Comparison of ENCODE assay signal across 1 cellular context in the genomic region with DNA sequence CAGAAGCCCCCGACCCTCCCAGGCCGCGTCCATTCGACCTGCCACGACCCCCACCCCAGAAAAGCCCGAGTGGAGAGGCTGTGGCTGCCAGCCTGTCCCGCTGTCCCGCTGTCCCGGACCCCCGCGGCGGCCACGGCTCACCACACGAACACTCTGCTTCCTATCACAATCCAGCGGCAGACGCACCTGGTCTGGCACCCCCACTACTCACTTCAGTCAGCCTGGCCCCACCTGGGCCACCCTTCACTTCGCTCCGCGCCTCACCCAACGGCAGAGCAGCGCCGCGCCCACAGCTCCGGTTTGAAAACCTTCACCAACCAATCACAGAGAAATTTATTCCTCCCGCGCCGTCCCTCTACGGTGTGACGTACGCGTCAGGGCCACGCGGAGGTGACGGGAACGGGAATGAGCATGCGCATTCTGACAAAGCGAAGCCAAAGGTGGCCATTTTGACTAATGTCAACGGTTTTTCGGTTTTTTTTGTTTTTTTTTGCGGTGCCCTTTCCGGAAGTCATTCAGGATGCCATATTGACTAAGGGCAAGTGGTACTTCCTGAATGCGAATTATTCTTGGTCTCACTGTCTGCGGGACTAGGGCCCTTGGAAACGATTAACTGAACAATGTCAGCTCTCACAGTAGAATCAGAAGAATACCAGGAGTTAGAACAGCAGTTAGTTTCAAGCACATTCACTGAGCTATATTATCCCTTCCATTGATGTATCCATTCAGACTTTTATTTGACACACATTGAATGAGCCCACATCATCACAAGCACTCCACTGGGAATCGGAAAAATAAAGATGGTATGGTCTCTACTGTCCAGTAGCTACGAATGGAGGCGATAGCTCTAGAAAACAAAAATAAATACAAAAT.
TF ChIP-seq lines count a peak whose summit lies in the region.

A gene with protein sequence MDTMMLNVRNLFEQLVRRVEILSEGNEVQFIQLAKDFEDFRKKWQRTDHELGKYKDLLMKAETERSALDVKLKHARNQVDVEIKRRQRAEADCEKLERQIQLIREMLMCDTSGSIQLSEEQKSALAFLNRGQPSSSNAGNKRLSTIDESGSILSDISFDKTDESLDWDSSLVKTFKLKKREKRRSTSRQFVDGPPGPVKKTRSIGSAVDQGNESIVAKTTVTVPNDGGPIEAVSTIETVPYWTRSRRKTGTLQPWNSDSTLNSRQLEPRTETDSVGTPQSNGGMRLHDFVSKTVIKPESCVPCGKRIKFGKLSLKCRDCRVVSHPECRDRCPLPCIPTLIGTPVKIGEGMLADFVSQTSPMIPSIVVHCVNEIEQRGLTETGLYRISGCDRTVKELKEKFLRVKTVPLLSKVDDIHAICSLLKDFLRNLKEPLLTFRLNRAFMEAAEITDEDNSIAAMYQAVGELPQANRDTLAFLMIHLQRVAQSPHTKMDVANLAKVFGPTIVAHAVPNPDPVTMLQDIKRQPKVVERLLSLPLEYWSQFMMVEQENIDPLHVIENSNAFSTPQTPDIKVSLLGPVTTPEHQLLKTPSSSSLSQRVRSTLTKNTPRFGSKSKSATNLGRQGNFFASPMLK (minus strand): TSS at position 308 of the 873 bp plus-strand sequence. CDS start 8,779 bp downstream, outside the sequence.

TF ChIP-seq in H1, 55 proteins besides CTCF, POLR2A, EP300 and RAD21 (continued from another document):
- TF ChIP-seq GTF2F1 (IDR thresholded peaks at IDR 0.05; ENCODE audit: borderline replicate concordance, low read depth, low read length) = no peak
- TF ChIP-seq SP1 (IDR thresholded peaks at IDR 0.05; ENCODE audit: low read depth, low read length) = peak; percentile 29; the same call in 1 of the 2 replicates
- TF ChIP-seq, protein P1, sequence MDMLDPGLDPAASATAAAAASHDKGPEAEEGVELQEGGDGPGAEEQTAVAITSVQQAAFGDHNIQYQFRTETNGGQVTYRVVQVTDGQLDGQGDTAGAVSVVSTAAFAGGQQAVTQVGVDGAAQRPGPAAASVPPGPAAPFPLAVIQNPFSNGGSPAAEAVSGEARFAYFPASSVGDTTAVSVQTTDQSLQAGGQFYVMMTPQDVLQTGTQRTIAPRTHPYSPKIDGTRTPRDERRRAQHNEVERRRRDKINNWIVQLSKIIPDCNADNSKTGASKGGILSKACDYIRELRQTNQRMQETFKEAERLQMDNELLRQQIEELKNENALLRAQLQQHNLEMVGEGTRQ (IDR thresholded peaks at IDR 0.05; ENCODE audit: low read length) = 0 out of 2 replicates have a peak, but pooled peaks have one; percentile 25
- TF ChIP-seq YY1 (IDR thresholded peaks at IDR 0.05; ENCODE audit: low read depth, low read length) = peak; percentile 100
- TF ChIP-seq ASH2L (IDR thresholded peaks at IDR 0.05; ENCODE audit: low read length) = peak; percentile 63
- peak; percentile 48 for TF ChIP-seq PHF8 (conservative IDR thresholded peaks at IDR 0.05; ENCODE audit: low read depth, low read length)
- TF ChIP-seq KDM4A (IDR thresholded peaks at IDR 0.05; ENCODE audit: low read depth, low read length, severe bottlenecking) = peak; percentile 63
- no peak for TF ChIP-seq BCL11A (IDR thresholded peaks at IDR 0.05; ENCODE audit: low read depth in 2 of 2, low read length in 2 of 2)
- TF ChIP-seq RNF2 (IDR thresholded peaks at IDR 0.05; ENCODE audit: borderline replicate concordance, low read depth, low read length, missing control alignments, poor library complexity, severe bottlenecking) = no peak
- 0 out of 2 replicates have a peak, but pooled peaks have one; percentile 21 for TF ChIP-seq JUND (IDR thresholded peaks at IDR 0.05; ENCODE audit: low read length)
- TF ChIP-seq, protein P2, sequence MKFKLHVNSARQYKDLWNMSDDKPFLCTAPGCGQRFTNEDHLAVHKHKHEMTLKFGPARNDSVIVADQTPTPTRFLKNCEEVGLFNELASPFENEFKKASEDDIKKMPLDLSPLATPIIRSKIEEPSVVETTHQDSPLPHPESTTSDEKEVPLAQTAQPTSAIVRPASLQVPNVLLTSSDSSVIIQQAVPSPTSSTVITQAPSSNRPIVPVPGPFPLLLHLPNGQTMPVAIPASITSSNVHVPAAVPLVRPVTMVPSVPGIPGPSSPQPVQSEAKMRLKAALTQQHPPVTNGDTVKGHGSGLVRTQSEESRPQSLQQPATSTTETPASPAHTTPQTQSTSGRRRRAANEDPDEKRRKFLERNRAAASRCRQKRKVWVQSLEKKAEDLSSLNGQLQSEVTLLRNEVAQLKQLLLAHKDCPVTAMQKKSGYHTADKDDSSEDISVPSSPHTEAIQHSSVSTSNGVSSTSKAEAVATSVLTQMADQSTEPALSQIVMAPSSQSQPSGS (IDR thresholded peaks at IDR 0.05; ENCODE audit: low read length) = peak; percentile 67; the same call in 1 of the 2 replicates
- peak; percentile 39; the same call in 1 of the 2 replicates for TF ChIP-seq POLR2AphosphoS5 (IDR thresholded peaks at IDR 0.05; ENCODE audit: low read depth, low read length)
- TF ChIP-seq, protein P3, sequence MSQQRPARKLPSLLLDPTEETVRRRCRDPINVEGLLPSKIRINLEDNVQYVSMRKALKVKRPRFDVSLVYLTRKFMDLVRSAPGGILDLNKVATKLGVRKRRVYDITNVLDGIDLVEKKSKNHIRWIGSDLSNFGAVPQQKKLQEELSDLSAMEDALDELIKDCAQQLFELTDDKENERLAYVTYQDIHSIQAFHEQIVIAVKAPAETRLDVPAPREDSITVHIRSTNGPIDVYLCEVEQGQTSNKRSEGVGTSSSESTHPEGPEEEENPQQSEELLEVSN (IDR thresholded peaks at IDR 0.05) = peak; percentile 78
- TF ChIP-seq FOSL1 (IDR thresholded peaks at IDR 0.05; ENCODE audit: insufficient read depth, low read depth, low read length) = no peak
- TF ChIP-seq CREB1 (IDR thresholded peaks at IDR 0.05) = peak; percentile 95
- TF ChIP-seq SAP30 (IDR thresholded peaks at IDR 0.05; ENCODE audit: insufficient read depth, insufficient replicate concordance, low read length) = peak; percentile 89
- TF ChIP-seq, protein P4, sequence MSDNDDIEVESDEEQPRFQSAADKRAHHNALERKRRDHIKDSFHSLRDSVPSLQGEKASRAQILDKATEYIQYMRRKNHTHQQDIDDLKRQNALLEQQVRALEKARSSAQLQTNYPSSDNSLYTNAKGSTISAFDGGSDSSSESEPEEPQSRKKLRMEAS (IDR thresholded peaks at IDR 0.05) = peak; percentile 90
- TF ChIP-seq BRCA1 (IDR thresholded peaks at IDR 0.05; ENCODE audit: low read depth, low read length) = peak; percentile 63; the same call in 1 of the 2 replicates
- TF ChIP-seq SP4 (IDR thresholded peaks at IDR 0.05; ENCODE audit: low read length) = 0 out of 2 replicates have a peak, but pooled peaks have one; percentile 52
- TF ChIP-seq, protein P5, sequence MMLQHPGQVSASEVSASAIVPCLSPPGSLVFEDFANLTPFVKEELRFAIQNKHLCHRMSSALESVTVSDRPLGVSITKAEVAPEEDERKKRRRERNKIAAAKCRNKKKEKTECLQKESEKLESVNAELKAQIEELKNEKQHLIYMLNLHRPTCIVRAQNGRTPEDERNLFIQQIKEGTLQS (IDR thresholded peaks at IDR 0.05; ENCODE audit: insufficient read depth, low read depth, low read length) = no peak
- peak; percentile 88 for TF ChIP-seq CHD2 (IDR thresholded peaks at IDR 0.05; ENCODE audit: low read length)
- TF ChIP-seq, protein P6, sequence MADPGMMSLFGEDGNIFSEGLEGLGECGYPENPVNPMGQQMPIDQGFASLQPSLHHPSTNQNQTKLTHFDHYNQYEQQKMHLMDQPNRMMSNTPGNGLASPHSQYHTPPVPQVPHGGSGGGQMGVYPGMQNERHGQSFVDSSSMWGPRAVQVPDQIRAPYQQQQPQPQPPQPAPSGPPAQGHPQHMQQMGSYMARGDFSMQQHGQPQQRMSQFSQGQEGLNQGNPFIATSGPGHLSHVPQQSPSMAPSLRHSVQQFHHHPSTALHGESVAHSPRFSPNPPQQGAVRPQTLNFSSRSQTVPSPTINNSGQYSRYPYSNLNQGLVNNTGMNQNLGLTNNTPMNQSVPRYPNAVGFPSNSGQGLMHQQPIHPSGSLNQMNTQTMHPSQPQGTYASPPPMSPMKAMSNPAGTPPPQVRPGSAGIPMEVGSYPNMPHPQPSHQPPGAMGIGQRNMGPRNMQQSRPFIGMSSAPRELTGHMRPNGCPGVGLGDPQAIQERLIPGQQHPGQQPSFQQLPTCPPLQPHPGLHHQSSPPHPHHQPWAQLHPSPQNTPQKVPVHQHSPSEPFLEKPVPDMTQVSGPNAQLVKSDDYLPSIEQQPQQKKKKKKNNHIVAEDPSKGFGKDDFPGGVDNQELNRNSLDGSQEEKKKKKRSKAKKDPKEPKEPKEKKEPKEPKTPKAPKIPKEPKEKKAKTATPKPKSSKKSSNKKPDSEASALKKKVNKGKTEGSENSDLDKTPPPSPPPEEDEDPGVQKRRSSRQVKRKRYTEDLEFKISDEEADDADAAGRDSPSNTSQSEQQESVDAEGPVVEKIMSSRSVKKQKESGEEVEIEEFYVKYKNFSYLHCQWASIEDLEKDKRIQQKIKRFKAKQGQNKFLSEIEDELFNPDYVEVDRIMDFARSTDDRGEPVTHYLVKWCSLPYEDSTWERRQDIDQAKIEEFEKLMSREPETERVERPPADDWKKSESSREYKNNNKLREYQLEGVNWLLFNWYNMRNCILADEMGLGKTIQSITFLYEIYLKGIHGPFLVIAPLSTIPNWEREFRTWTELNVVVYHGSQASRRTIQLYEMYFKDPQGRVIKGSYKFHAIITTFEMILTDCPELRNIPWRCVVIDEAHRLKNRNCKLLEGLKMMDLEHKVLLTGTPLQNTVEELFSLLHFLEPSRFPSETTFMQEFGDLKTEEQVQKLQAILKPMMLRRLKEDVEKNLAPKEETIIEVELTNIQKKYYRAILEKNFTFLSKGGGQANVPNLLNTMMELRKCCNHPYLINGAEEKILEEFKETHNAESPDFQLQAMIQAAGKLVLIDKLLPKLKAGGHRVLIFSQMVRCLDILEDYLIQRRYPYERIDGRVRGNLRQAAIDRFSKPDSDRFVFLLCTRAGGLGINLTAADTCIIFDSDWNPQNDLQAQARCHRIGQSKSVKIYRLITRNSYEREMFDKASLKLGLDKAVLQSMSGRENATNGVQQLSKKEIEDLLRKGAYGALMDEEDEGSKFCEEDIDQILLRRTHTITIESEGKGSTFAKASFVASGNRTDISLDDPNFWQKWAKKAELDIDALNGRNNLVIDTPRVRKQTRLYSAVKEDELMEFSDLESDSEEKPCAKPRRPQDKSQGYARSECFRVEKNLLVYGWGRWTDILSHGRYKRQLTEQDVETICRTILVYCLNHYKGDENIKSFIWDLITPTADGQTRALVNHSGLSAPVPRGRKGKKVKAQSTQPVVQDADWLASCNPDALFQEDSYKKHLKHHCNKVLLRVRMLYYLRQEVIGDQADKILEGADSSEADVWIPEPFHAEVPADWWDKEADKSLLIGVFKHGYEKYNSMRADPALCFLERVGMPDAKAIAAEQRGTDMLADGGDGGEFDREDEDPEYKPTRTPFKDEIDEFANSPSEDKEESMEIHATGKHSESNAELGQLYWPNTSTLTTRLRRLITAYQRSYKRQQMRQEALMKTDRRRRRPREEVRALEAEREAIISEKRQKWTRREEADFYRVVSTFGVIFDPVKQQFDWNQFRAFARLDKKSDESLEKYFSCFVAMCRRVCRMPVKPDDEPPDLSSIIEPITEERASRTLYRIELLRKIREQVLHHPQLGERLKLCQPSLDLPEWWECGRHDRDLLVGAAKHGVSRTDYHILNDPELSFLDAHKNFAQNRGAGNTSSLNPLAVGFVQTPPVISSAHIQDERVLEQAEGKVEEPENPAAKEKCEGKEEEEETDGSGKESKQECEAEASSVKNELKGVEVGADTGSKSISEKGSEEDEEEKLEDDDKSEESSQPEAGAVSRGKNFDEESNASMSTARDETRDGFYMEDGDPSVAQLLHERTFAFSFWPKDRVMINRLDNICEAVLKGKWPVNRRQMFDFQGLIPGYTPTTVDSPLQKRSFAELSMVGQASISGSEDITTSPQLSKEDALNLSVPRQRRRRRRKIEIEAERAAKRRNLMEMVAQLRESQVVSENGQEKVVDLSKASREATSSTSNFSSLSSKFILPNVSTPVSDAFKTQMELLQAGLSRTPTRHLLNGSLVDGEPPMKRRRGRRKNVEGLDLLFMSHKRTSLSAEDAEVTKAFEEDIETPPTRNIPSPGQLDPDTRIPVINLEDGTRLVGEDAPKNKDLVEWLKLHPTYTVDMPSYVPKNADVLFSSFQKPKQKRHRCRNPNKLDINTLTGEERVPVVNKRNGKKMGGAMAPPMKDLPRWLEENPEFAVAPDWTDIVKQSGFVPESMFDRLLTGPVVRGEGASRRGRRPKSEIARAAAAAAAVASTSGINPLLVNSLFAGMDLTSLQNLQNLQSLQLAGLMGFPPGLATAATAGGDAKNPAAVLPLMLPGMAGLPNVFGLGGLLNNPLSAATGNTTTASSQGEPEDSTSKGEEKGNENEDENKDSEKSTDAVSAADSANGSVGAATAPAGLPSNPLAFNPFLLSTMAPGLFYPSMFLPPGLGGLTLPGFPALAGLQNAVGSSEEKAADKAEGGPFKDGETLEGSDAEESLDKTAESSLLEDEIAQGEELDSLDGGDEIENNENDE (IDR thresholded peaks at IDR 0.05; ENCODE audit: insufficient replicate concordance, low read length) = no peak
- TF ChIP-seq HDAC2 (IDR thresholded peaks at IDR 0.05; ENCODE audit: borderline replicate concordance in 1 of 2, low read depth in 2 of 2, low read length in 2 of 2) = no peak; a peak in 1 of 4 replicates
- TF ChIP-seq GABPA (IDR thresholded peaks at IDR 0.05; ENCODE audit: borderline replicate concordance, insufficient read depth, low read length) = peak; percentile 40; the same call in 1 of the 2 replicates
- peak; percentile 23 to 96; a peak in 3 of 4 replicates for TF ChIP-seq SIN3A (conservative IDR thresholded peaks at IDR 0.05 in 1 of 2, IDR thresholded peaks at IDR 0.05 in 1 of 2; ENCODE audit: low read depth in 1 of 2, low read length in 2 of 2)
- TF ChIP-seq SIX5 (IDR thresholded peaks at IDR 0.05; ENCODE audit: low read depth, low read length) = peak; percentile 86
